ENCODE assay signal across 13 cellular contexts in genomic region chr7:15397921-15398560, GRCh38.
"Had no signal": no experiment of that assay in that cellular context is flagged by ENCODE, and none has a peak within 500 bp of the region (broad histone marks: within the 10 kb centered on the region; RNA-seq: fewer than 3 reads in every experiment).

No MANE protein-coding gene starts in this region.

- H3K27ac ChIP-seq: hepatocyte, left lung, neutrophil, thyroid gland had no signal

- H3K4me3 ChIP-seq: hepatocyte, left lung, thyroid gland had no signal

- ATAC-seq: left lung; stimulated activated effector memory CD8-positive, alpha-beta T cell treated with anti-CD3 and anti-CD28 coated beads, Interleukin-12 subunit alpha, Interleukin-12 subunit beta, amount 100 ng/mL, for 72 hours had no signal

- H3K4me2 ChIP-seq: hepatocyte had no signal

- H3K36me3 Mint-ChIP-seq: activated naive CD8-positive, alpha-beta T cell treated with anti-CD3 and anti-CD28 coated beads, Interleukin-2, amount 10 ng/mL, durations not matched to agents 7 days and 5 days; stimulated activated effector memory CD8-positive, alpha-beta T cell treated with anti-CD3 and anti-CD28 coated beads, Interleukin-12 subunit alpha, Interleukin-12 subunit beta, amount 100 ng/mL, for 72 hours had no signal

- H3K4me1 Mint-ChIP-seq: activated CD4-positive, alpha-beta T cell treated with anti-CD3 and anti-CD28 coated beads, Interleukin-2, amount 10 ng/mL, durations not matched to agents 7 days and 5 days; activated naive CD8-positive, alpha-beta T cell treated with anti-CD3 and anti-CD28 coated beads, Interleukin-2, amount 10 ng/mL, durations not matched to agents 7 days and 5 days; naive B cell; stimulated activated effector memory CD8-positive, alpha-beta T cell treated with anti-CD3 and anti-CD28 coated beads, Interleukin-12 subunit alpha, Interleukin-12 subunit beta, amount 100 ng/mL, for 72 hours had no signal

- H3K9me3 ChIP-seq: thyroid gland had no signal

- H3K4me3 Mint-ChIP-seq: activated CD4-positive, alpha-beta T cell treated with anti-CD3 and anti-CD28 coated beads, Interleukin-2, amount 10 ng/mL, durations not matched to agents 7 days and 5 days; activated naive CD8-positive, alpha-beta T cell treated with anti-CD3 and anti-CD28 coated beads, Interleukin-2, amount 10 ng/mL, durations not matched to agents 7 days and 5 days; activated T-helper 1 cell treated with anti-CD3 and anti-CD28 coated beads, Interleukin-12 subunit alpha, Interleukin-12 subunit beta, Interleukin-2, Interleukin-4 antibody, amounts not matched to agents 30 ng/mL and 10 ng/mL and 1 ng/mL, durations not matched to agents 14 hours and 24 hours and 36 hours; naive B cell; stimulated activated effector memory CD8-positive, alpha-beta T cell treated with anti-CD3 and anti-CD28 coated beads, Interleukin-12 subunit alpha, Interleukin-12 subunit beta, amount 100 ng/mL, for 72 hours had no signal

- DNase-seq: activated CD4-positive, alpha-beta T cell treated with anti-CD3 and anti-CD28 coated beads, Interleukin-2, amount 10 ng/mL, durations not matched to agents 7 days and 5 days; activated CD4-positive, CD25-positive, alpha-beta regulatory T cell; activated naive CD4-positive, alpha-beta T cell; activated naive CD8-positive, alpha-beta T cell treated with anti-CD3 and anti-CD28 coated beads, Interleukin-2, amount 10 ng/mL, durations not matched to agents 7 days and 5 days; mammary epithelial cell; naive B cell; T-helper 2 cell; thyroid gland had no signal

- H2AFZ ChIP-seq: hepatocyte had no signal

- H3K27me3 Mint-ChIP-seq: activated CD4-positive, alpha-beta T cell treated with anti-CD3 and anti-CD28 coated beads, Interleukin-2, amount 10 ng/mL, durations not matched to agents 7 days and 5 days; activated naive CD8-positive, alpha-beta T cell treated with anti-CD3 and anti-CD28 coated beads, Interleukin-2, amount 10 ng/mL, durations not matched to agents 7 days and 5 days; naive B cell had no signal

- H3K27ac Mint-ChIP-seq: activated CD4-positive, alpha-beta T cell treated with anti-CD3 and anti-CD28 coated beads, Interleukin-2, amount 10 ng/mL, durations not matched to agents 7 days and 5 days; activated naive CD8-positive, alpha-beta T cell treated with anti-CD3 and anti-CD28 coated beads, Interleukin-2, amount 10 ng/mL, durations not matched to agents 7 days and 5 days; activated T-helper 1 cell treated with anti-CD3 and anti-CD28 coated beads, Interleukin-12 subunit alpha, Interleukin-12 subunit beta, Interleukin-2, Interleukin-4 antibody, amounts not matched to agents 30 ng/mL and 10 ng/mL and 1 ng/mL, durations not matched to agents 14 hours and 24 hours and 36 hours; naive B cell; stimulated activated effector memory CD8-positive, alpha-beta T cell treated with anti-CD3 and anti-CD28 coated beads, Interleukin-12 subunit alpha, Interleukin-12 subunit beta, amount 100 ng/mL, for 72 hours had no signal

- H3K79me2 ChIP-seq: hepatocyte had no signal

- H3K27me3 ChIP-seq: hepatocyte, left lung, neutrophil, thyroid gland had no signal

- H3K4me1 ChIP-seq: left lung, thyroid gland had no signal

- H3K36me3 ChIP-seq: left lung, neutrophil, thyroid gland had no signal
